ENCODE assay signal across 11 cellular contexts in genomic region chr17:31511176-31511540, GRCh38.
DNase-seq lines count a peak whose midpoint lies in the region; ATAC-seq and TF ChIP-seq lines count a peak whose summit lies in the region.
"Had no signal": no experiment of that assay in that cellular context is flagged by ENCODE, and none has a peak within 500 bp of the region (broad histone marks: within the 10 kb centered on the region; RNA-seq: fewer than 3 reads in every experiment).

No MANE protein-coding gene starts in this region.

- H3K27ac Mint-ChIP-seq in CD4-positive, alpha-beta T cell = peak overlapping the region; percentile 89
- peak overlapping the region; percentile 99 for H3K27ac Mint-ChIP-seq in activated CD8-positive, alpha-beta T cell treated with anti-CD3 and anti-CD28 coated beads, Interleukin-2, amount 10 ng/mL, durations not matched to agents 7 days and 5 days

- no peaks in the 10 kb centered on the region for H3K27me3 ChIP-seq in CD4-positive, alpha-beta T cell (ENCODE audit: control insufficient read depth, insufficient read depth, low read length)
- H3K27me3 ChIP-seq: suprapubic skin had no signal

- H3K4me1 Mint-ChIP-seq in CD4-positive, alpha-beta T cell (ENCODE audit: low read depth) = peaks cover 61% of the 10 kb centered on the region
- peaks cover 65% of the 10 kb centered on the region for H3K4me1 Mint-ChIP-seq in activated CD8-positive, alpha-beta T cell treated with anti-CD3 and anti-CD28 coated beads, Interleukin-2, amount 10 ng/mL, durations not matched to agents 7 days and 5 days (ENCODE audit: low read depth)

- intact Hi-C loops in CD4-positive, alpha-beta T cell (cut with DNase I, micrococcal nuclease) = no loop called here
- intact Hi-C loops in lower leg skin (cut with DNase I; ENCODE audit: low total_unique reads) = no loop called here

- H3K9me3 Mint-ChIP-seq in CD4-positive, alpha-beta T cell = no peaks in the 10 kb centered on the region
- H3K9me3 Mint-ChIP-seq in activated CD8-positive, alpha-beta T cell treated with anti-CD3 and anti-CD28 coated beads, Interleukin-2, amount 10 ng/mL, durations not matched to agents 7 days and 5 days (ENCODE audit: insufficient read depth) = no peaks in the 10 kb centered on the region

- peaks cover 10% of the 10 kb centered on the region for H3K36me3 Mint-ChIP-seq in CD4-positive, alpha-beta T cell (ENCODE audit: low read depth)
- peaks cover 8% of the 10 kb centered on the region for H3K36me3 Mint-ChIP-seq in activated CD8-positive, alpha-beta T cell treated with anti-CD3 and anti-CD28 coated beads, Interleukin-2, amount 10 ng/mL, durations not matched to agents 7 days and 5 days (ENCODE audit: low read depth)

- DNase-seq in CD4-positive, alpha-beta T cell = no peak
- DNase-seq in G401 (ENCODE audit: low spot score) (peak; percentile 71), medulla oblongata (ENCODE audit: extremely low spot score) (peak; percentile 64), lower leg skin (ENCODE audit: low spot score in 2 of 2) (no peak), islet precursor cell (no peak), RWPE1 (ENCODE audit: low spot score) (no peak)
- no peak for DNase-seq in activated CD8-positive, alpha-beta T cell treated with anti-CD3 and anti-CD28 coated beads, Interleukin-2, amount 10 ng/mL, durations not matched to agents 7 days and 5 days
- DNase-seq: DND-41; NCI-H2171 treated with DMSO at 0.1 percent for 48 hours; stimulated activated CD4-positive, alpha-beta T cell treated with anti-CD3 and anti-CD28 coated beads, Interleukin-4, amount 100 ng/mL, for 24 hours had no signal

- POLR2A ChIA-PET in CD4-positive, alpha-beta T cell (lab: Charles Lee) = interaction anchor here (4.0 to 5.4 kb wide), 2 partner anchors 15 to 23 kb away, joined by 106 to 141 read pairs; no protein-coding TSS in a partner anchor
- POLR2A ChIA-PET in activated CD8-positive, alpha-beta T cell treated with anti-CD3 and anti-CD28 coated beads, Interleukin-2, amount 10 ng/mL, durations not matched to agents 7 days and 5 days (lab: Charles Lee) = interaction anchor here (1.1 to 6.1 kb wide), 3 partner anchors 13 to 37 kb away, joined by 3 to 129 read pairs (median 8); no protein-coding TSS in a partner anchor
- POLR2A ChIA-PET in RWPE1 (lab: Yijun Ruan, JAX; ENCODE audit: low non-redundant PET) = interaction anchor here (0.6 kb wide), 1 partner anchor 309 kb away, joined by 4 read pairs; no protein-coding TSS in a partner anchor

- H3K9me3 ChIP-seq in CD4-positive, alpha-beta T cell (ENCODE audit: control insufficient read depth, low read length) = no peaks in the 10 kb centered on the region
- H3K9me3 ChIP-seq: suprapubic skin had no signal

- no peak for TF ChIP-seq POLR2A in lower leg skin (IDR thresholded peaks at IDR 0.05)

- 71 to 72% methylated on average over 9 of the region's 9 CpGs for WGBS in lower leg skin, 2 donors

- CTCF ChIA-PET in CD4-positive, alpha-beta T cell (lab: Charles Lee) = interaction anchor here (1.2 to 4.0 kb wide), 3 partner anchors 17 to 74 kb away, joined by 4 to 42 read pairs (median 7); no protein-coding TSS in a partner anchor
- CTCF ChIA-PET in activated CD8-positive, alpha-beta T cell treated with anti-CD3 and anti-CD28 coated beads, Interleukin-2, amount 10 ng/mL, durations not matched to agents 7 days and 5 days (lab: Charles Lee) = interaction anchor here (0.9 to 4.2 kb wide), 7 partner anchors 12 to 122 kb away, joined by 3 to 66 read pairs (median 37); no protein-coding TSS in a partner anchor
- CTCF ChIA-PET in RWPE1 (lab: Yijun Ruan, JAX) = interaction anchor here (0.9 kb wide), 1 partner anchor 332 kb away, joined by 5 read pairs; no protein-coding TSS in a partner anchor

- no peak for TF ChIP-seq CTCF in CD4-positive, alpha-beta T cell (IDR thresholded peaks at IDR 0.05)
- TF ChIP-seq CTCF in lower leg skin (IDR thresholded peaks at IDR 0.05) (no peak), RWPE1 (conservative IDR thresholded peaks at IDR 0.05; ENCODE audit: low read depth) (no peak)

- H3K4me3 ChIP-seq in lower leg skin (ENCODE audit: low read depth, poor library complexity, severe bottlenecking) = no peak overlapping the region
- H3K4me3 ChIP-seq: suprapubic skin had no signal

- no peak overlapping the region for H3K4me3 Mint-ChIP-seq in CD4-positive, alpha-beta T cell
- H3K4me3 Mint-ChIP-seq in activated CD8-positive, alpha-beta T cell treated with anti-CD3 and anti-CD28 coated beads, Interleukin-2, amount 10 ng/mL, durations not matched to agents 7 days and 5 days = peak overlapping the region; percentile 80

- peak overlapping the region; percentile 78 for H3K27ac ChIP-seq in CD4-positive, alpha-beta T cell (ENCODE audit: low read depth, low read length)
- H3K27ac ChIP-seq in RWPE1 = no peak overlapping the region
- H3K27ac ChIP-seq: suprapubic skin had no signal

- in situ Hi-C loops in G401 (cut with HindIII; ENCODE audit: low sequenced_read_pairs) = no loop called here

- no peaks in the 10 kb centered on the region for H3K27me3 Mint-ChIP-seq in CD4-positive, alpha-beta T cell
- no peaks in the 10 kb centered on the region for H3K27me3 Mint-ChIP-seq in activated CD8-positive, alpha-beta T cell treated with anti-CD3 and anti-CD28 coated beads, Interleukin-2, amount 10 ng/mL, durations not matched to agents 7 days and 5 days (ENCODE audit: low read depth)

- no peak for ATAC-seq in CD4-positive, alpha-beta T cell (ENCODE audit: poor library complexity)
- ATAC-seq in activated CD8-positive, alpha-beta T cell treated with anti-CD3 and anti-CD28 coated beads, Interleukin-2, amount 10 ng/mL, durations not matched to agents 7 days and 5 days = no peak

Comparison
In these comparisons a context has a peak if more than half of its experiments do, and no peak if none do; other contexts are left out.
1. DNase-seq: peak in G401 (single experiment) and medulla oblongata (single experiment); none in CD4-positive, alpha-beta T cell (0 of 10), activated CD8-positive, alpha-beta T cell treated with anti-CD3 and anti-CD28 coated beads, Interleukin-2, amount 10 ng/mL, durations not matched to agents 7 days and 5 days (single experiment), lower leg skin (0 of 2), islet precursor cell (single experiment) and RWPE1 (single experiment).